27 cellular contexts compared by ENCODE assay signal in genomic region chr12:33226671-33227070, GRCh38.
"Had no signal": no experiment of that assay in that cellular context is flagged by ENCODE, and none has a peak within 500 bp of the region (broad histone marks: within the 10 kb centered on the region; RNA-seq: fewer than 3 reads in every experiment).

No MANE protein-coding gene starts in this region.

- DNase-seq: stimulated activated CD4-positive, alpha-beta T cell treated with anti-CD3 and anti-CD28 coated beads, Interleukin-2, amount 100 ng/mL, for 48 hours; stimulated activated CD4-positive, alpha-beta T cell treated with anti-CD3 and anti-CD28 coated beads, Interleukin-4, amount 100 ng/mL, for 1 hour; stimulated activated CD4-positive, alpha-beta T cell treated with anti-CD3 and anti-CD28 coated beads, Interleukin-4, amount 100 ng/mL, for 24 hours; stimulated activated CD4-positive, alpha-beta T cell treated with anti-CD3 and anti-CD28 coated beads, Interleukin-4, amount 100 ng/mL, for 4 hours; stimulated activated CD8-positive, alpha-beta memory T cell treated with anti-CD3 and anti-CD28 coated beads, Interleukin-4, amount 100 ng/mL, for 48 hours; stimulated activated naive B cell treated with anti-CD40 and anti-IgM and Interleukin-4, amounts not matched to agents 10 μg/mL and 1 μg/mL and 100 μg/mL, for 72 hours; stimulated activated naive CD4-positive, alpha-beta T cell; stimulated activated naive CD4-positive, alpha-beta T cell treated with Interleukin-2 at 50 U/mL for 16 hours; stimulated activated naive CD8-positive, alpha-beta T cell treated with anti-CD3 and anti-CD28 coated beads, Interleukin-15, amount 100 ng/mL, for 72 hours; stimulated activated naive CD8-positive, alpha-beta T cell treated with anti-CD3 and anti-CD28 coated beads, Interleukin-15, Interleukin-2, amounts not matched to agents 100 U/mL and 50 U/mL, for 24 hours; stomach; substantia nigra; testis; thyroid gland; tibial artery; transverse colon; trophoblast cell; upper lobe of left lung; upper lobe of right lung; uterus had no signal

- H3K27me3 ChIP-seq: stomach, suprapubic skin, testis, thyroid gland, tibial artery, tibial nerve, transverse colon, upper lobe of left lung, upper lobe of right lung, uterus, vagina had no signal

- ATAC-seq: stimulated activated effector memory CD8-positive, alpha-beta T cell treated with anti-CD3 and anti-CD28 coated beads, Interleukin-12 subunit alpha, Interleukin-12 subunit beta, amount 100 ng/mL, for 72 hours; stimulated activated memory B cell treated with anti-CD40 and anti-IgM and Interleukin-4, amounts not matched to agents 10 μg/mL and 1 μg/mL and 100 μg/mL, for 72 hours; stimulated activated naive B cell treated with anti-CD40 and anti-IgM and Interleukin-4, amounts not matched to agents 10 μg/mL and 1 μg/mL and 100 μg/mL, for 72 hours; stimulated activated naive CD8-positive, alpha-beta T cell treated with anti-CD3 and anti-CD28 coated beads, Interleukin-15, amount 100 ng/mL, for 72 hours; stimulated activated naive CD8-positive, alpha-beta T cell treated with anti-CD3 and anti-CD28 coated beads, Interleukin-15, Interleukin-2, amounts not matched to agents 100 U/mL and 50 U/mL, for 24 hours; upper lobe of right lung had no signal

- H3K4me1 ChIP-seq: stomach, suprapubic skin, testis, thyroid gland, tibial artery, tibial nerve, transverse colon, upper lobe of left lung, upper lobe of right lung, uterus, vagina had no signal

- H3K9me3 ChIP-seq: suprapubic skin, testis, thoracic aorta, thyroid gland, tibial artery, tibial nerve, transverse colon, upper lobe of left lung, upper lobe of right lung, uterus, vagina had no signal

- H3K4me3 ChIP-seq: stomach, suprapubic skin, testis, thoracic aorta, thyroid gland, tibial artery, tibial nerve, transverse colon, upper lobe of left lung, upper lobe of right lung, uterus, vagina had no signal

- H3K27ac ChIP-seq: stomach, suprapubic skin, testis, thoracic aorta, thyroid gland, tibial artery, tibial nerve, transverse colon, upper lobe of left lung, upper lobe of right lung, uterus, vagina had no signal

- H3K36me3 ChIP-seq: stomach, suprapubic skin, thoracic aorta, thyroid gland, tibial artery, tibial nerve, transverse colon, upper lobe of left lung, upper lobe of right lung, uterus, vagina had no signal

- FAIRE-seq: urothelium cell line had no signal
